9 cellular contexts compared by ENCODE assay signal in genomic region chr6:111972714-111973678, GRCh38.
A peak's percentile ranks its signal among the peaks of the same experiment; 100 is the strongest.
DNase-seq lines count a peak whose midpoint lies in the region; ATAC-seq and TF ChIP-seq lines count a peak whose summit lies in the region.
"Had no signal": no experiment of that assay in that cellular context is flagged by ENCODE, and none has a peak within 500 bp of the region (broad histone marks: within the 10 kb centered on the region; RNA-seq: fewer than 3 reads in every experiment).

No MANE protein-coding gene starts in this region.

- peak in 1 of 2 donors; percentile 20 for TF ChIP-seq POLR2A in uterus (IDR thresholded peaks at IDR 0.05)

- peak overlapping the region; percentile 27 for H3K27ac Mint-ChIP-seq in activated CD8-positive, alpha-beta T cell treated with anti-CD3 and anti-CD28 coated beads, Interleukin-2, amount 10 ng/mL, durations not matched to agents 7 days and 5 days

- H3K27me3 Mint-ChIP-seq in activated CD8-positive, alpha-beta T cell treated with anti-CD3 and anti-CD28 coated beads, Interleukin-2, amount 10 ng/mL, durations not matched to agents 7 days and 5 days (ENCODE audit: low read depth) = peaks cover 1% of the 10 kb centered on the region

- H3K79me2 ChIP-seq in osteoblast (ENCODE audit: insufficient read depth, low read length) = no peaks in the 10 kb centered on the region

- TF ChIP-seq CTCF in epithelial cell of esophagus (IDR thresholded peaks at IDR 0.05; ENCODE audit: insufficient read depth, low read depth, low read length, missing control alignments) = no peak
- TF ChIP-seq CTCF in osteoblast (IDR thresholded peaks at IDR 0.05; ENCODE audit: extremely low read depth, low read depth, low read length) = no peak
- TF ChIP-seq CTCF in uterus (IDR thresholded peaks at IDR 0.05) = no peak

- H4K20me1 ChIP-seq in osteoblast (ENCODE audit: insufficient read depth, low read length) = no peaks in the 10 kb centered on the region

- H3K4me1 ChIP-seq in osteoblast (ENCODE audit: insufficient read depth, low read length) (peaks cover 37% of the 10 kb centered on the region), uterus (no peaks in the 10 kb centered on the region)

- peak overlapping the region; percentile 79 for H2AFZ ChIP-seq in osteoblast (ENCODE audit: low read length)

- H3K4me2 ChIP-seq in osteoblast (ENCODE audit: insufficient read depth, low read length) = peak overlapping the region; percentile 77

- H3K9me3 Mint-ChIP-seq in activated CD8-positive, alpha-beta T cell treated with anti-CD3 and anti-CD28 coated beads, Interleukin-2, amount 10 ng/mL, durations not matched to agents 7 days and 5 days (ENCODE audit: insufficient read depth) = no peaks in the 10 kb centered on the region

- peak; percentile 34 for DNase-seq in NCI-H82 (lab: John Stamatoyannopoulos, UW)
- no peak for DNase-seq in NCI-H82 treated with DMSO at 0.1 percent for 48 hours (lab: John Stamatoyannopoulos, UW; ENCODE audit: unreplicated experiment)
- DNase-seq in activated CD8-positive, alpha-beta T cell treated with anti-CD3 and anti-CD28 coated beads, Interleukin-2, amount 10 ng/mL, durations not matched to agents 7 days and 5 days = peak; percentile 51
- peak; percentile 92 for DNase-seq in epithelial cell of esophagus (ENCODE audit: low read depth)
- peak; percentile 76 for DNase-seq in osteoblast (ENCODE audit: insufficient read length, low spot score, missing footprints)
- DNase-seq in uterus = peak; percentile 67 to 78
- no peak for DNase-seq in NCI-H187 treated with DMSO at 0.1 percent for 48 hours (lab: John Stamatoyannopoulos, UW)

- ATAC-seq in activated CD8-positive, alpha-beta T cell treated with anti-CD3 and anti-CD28 coated beads, Interleukin-2, amount 10 ng/mL, durations not matched to agents 7 days and 5 days = peak; percentile 77
- ATAC-seq in HG02798 (IDR thresholded peaks at IDR 0.05; ENCODE audit: poor library complexity, unreplicated experiment) = no peak

- H3K9me3 ChIP-seq in osteoblast (ENCODE audit: low read depth, low read length) (no peaks in the 10 kb centered on the region), uterus (no peaks in the 10 kb centered on the region)

- intact Hi-C loops in uterus (cut with DNase I; ENCODE audit: low total_unique reads) = no loop called here

- H3K4me3 ChIP-seq in epithelial cell of esophagus (ENCODE audit: low read length) (peak overlapping the region; percentile 3), osteoblast (ENCODE audit: insufficient read depth, low read length) (peak overlapping the region; percentile 47), uterus (peak overlapping the region in 1 of 2 donors; percentile 21)

- peaks cover 45% of the 10 kb centered on the region for H3K4me1 Mint-ChIP-seq in activated CD8-positive, alpha-beta T cell treated with anti-CD3 and anti-CD28 coated beads, Interleukin-2, amount 10 ng/mL, durations not matched to agents 7 days and 5 days (ENCODE audit: low read depth)

- no peaks in the 10 kb centered on the region for H3K27me3 ChIP-seq in osteoblast (ENCODE audit: insufficient read depth, low read length)
- H3K27me3 ChIP-seq in uterus = no peaks in the 10 kb centered on the region

- H3K4me3 Mint-ChIP-seq in activated CD8-positive, alpha-beta T cell treated with anti-CD3 and anti-CD28 coated beads, Interleukin-2, amount 10 ng/mL, durations not matched to agents 7 days and 5 days = no peak overlapping the region

- POLR2A ChIA-PET in activated CD8-positive, alpha-beta T cell treated with anti-CD3 and anti-CD28 coated beads, Interleukin-2, amount 10 ng/mL, durations not matched to agents 7 days and 5 days (lab: Charles Lee) = interaction anchor here (0.7 to 1.5 kb wide), 3 partner anchors 13 to 100 kb away, joined by 3 to 7 read pairs (median 5); partner anchors contain the start of gene FYN

- H3K36me3 Mint-ChIP-seq in activated CD8-positive, alpha-beta T cell treated with anti-CD3 and anti-CD28 coated beads, Interleukin-2, amount 10 ng/mL, durations not matched to agents 7 days and 5 days (ENCODE audit: low read depth) = no peaks in the 10 kb centered on the region

- CTCF ChIA-PET in activated CD8-positive, alpha-beta T cell treated with anti-CD3 and anti-CD28 coated beads, Interleukin-2, amount 10 ng/mL, durations not matched to agents 7 days and 5 days (lab: Charles Lee) = interaction anchor here (0.9 to 2.7 kb wide), 9 partner anchors 11 to 263 kb away, joined by 3 to 9 read pairs (median 4); no protein-coding TSS in a partner anchor

- H3K36me3 ChIP-seq in osteoblast (ENCODE audit: insufficient read depth, low read length) (no peaks in the 10 kb centered on the region), uterus (no peaks in the 10 kb centered on the region)

- H3K27ac ChIP-seq in osteoblast (ENCODE audit: low read depth, low read length) = peak overlapping the region; percentile 99
- peak overlapping the region; percentile 87 to 93 for H3K27ac ChIP-seq in uterus
- H3K27ac ChIP-seq: C4-2B had no signal

Comparison
In these comparisons a context has a peak if more than half of its experiments do, and no peak if none do; other contexts are left out.
1. DNase-seq: peak in NCI-H82 (single experiment), activated CD8-positive, alpha-beta T cell treated with anti-CD3 and anti-CD28 coated beads, Interleukin-2, amount 10 ng/mL, durations not matched to agents 7 days and 5 days (single experiment), epithelial cell of esophagus (single experiment), osteoblast (single experiment) and uterus (2 of 2); none in NCI-H82 treated with DMSO at 0.1 percent for 48 hours (single experiment) and NCI-H187 treated with DMSO at 0.1 percent for 48 hours (single experiment).